Comparison of ENCODE assay signal across 22 cellular contexts in the genomic region with DNA sequence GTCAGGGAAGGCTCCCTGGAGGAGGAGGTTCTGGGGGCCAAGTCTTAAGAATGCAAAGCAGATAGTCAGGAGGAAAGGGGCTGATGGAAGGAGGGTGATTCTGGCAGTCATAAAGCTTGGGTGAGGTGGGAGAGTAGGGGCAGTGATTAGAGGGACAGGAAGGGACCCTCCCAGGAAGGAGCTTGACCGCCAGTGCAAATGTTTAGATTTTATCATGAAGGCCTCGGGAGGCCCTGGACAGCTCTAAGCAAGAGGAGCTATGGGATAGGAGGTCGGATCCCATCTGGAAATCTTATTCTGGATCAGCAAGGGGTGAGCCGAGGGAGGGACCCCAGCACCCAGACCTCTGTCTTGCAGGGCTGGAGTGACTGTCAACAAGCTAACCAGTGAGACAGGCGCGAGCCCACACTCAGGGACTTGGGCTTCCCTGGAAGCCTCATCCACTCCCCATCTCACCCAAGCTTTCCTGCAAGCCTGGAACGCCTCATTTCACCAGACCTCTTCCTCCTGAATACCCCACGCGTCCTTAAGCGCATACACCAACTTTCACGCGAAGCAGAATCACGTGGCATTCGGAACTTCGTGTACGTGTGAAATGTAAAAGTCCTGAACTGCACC.
"Had no signal": no experiment of that assay in that cellular context is flagged by ENCODE, and none has a peak within 500 bp of the region (broad histone marks: within the 10 kb centered on the region; RNA-seq: fewer than 3 reads in every experiment).

No MANE protein-coding gene starts in this region.

- DNase-seq: effector CD4-positive, alpha-beta T cell; foreskin melanocyte; kidney; left cardiac atrium; left ventricle myocardium inferior; mesenchymal stem cell; naive B cell; nephron progenitor cell; sigmoid colon; stimulated activated CD4-positive, alpha-beta T cell treated with anti-CD3 and anti-CD28 coated beads, Interleukin-12 subunit alpha, Interleukin-12 subunit beta, amount 100 ng/mL, for 4 hours; stimulated activated CD4-positive, alpha-beta T cell treated with anti-CD3 and anti-CD28 coated beads, Interleukin-2, amount 100 ng/mL, for 48 hours; stimulated activated naive CD4-positive, alpha-beta T cell treated with Interleukin-2 at 50 U/mL for 16 hours; thyroid gland had no signal

- H3K27ac ChIP-seq: coronary artery, hepatocyte, left ventricle myocardium inferior, neutrophil, right atrium auricular region, skin epidermis, suprapubic skin, thyroid gland had no signal

- H3K9me3 Mint-ChIP-seq: endodermal cell, nephron progenitor cell had no signal

- H3K27me3 ChIP-seq: hepatocyte, right atrium auricular region, thyroid gland had no signal

- H3K9me3 ChIP-seq: left ventricle myocardium inferior, neutrophil, right atrium auricular region, sigmoid colon, suprapubic skin, thyroid gland had no signal

- H2AFZ ChIP-seq: hepatocyte had no signal

- H3K4me3 ChIP-seq: coronary artery, hepatocyte, left ventricle myocardium inferior, lung, right atrium auricular region, sigmoid colon, skin epidermis, suprapubic skin, thyroid gland had no signal

- H3K27ac Mint-ChIP-seq: endodermal cell, nephron progenitor cell, type B pancreatic cell had no signal

- H3K36me3 ChIP-seq: left ventricle myocardium inferior, neutrophil, right atrium auricular region, sigmoid colon, suprapubic skin, thyroid gland had no signal

- H3K36me3 Mint-ChIP-seq: type B pancreatic cell had no signal

- H3K4me1 ChIP-seq: thyroid gland had no signal

- H3K4me3 Mint-ChIP-seq: endodermal cell, naive B cell, nephron progenitor cell, type B pancreatic cell had no signal

- H3K4me1 Mint-ChIP-seq: endodermal cell, naive B cell had no signal

- H3K4me2 ChIP-seq: hepatocyte had no signal
